8 cellular contexts compared by ENCODE assay signal in genomic region chr19:29486961-29487360, GRCh38. TPM values are rescaled to one million over a fixed set of nuclear protein-coding genes. Genes with fewer than 3 reads are reported as not detected.
"Had no signal": no experiment of that assay in that cellular context is flagged by ENCODE, and none has a peak within 500 bp of the region (broad histone marks: within the 10 kb centered on the region; RNA-seq: fewer than 3 reads in every experiment).

No MANE protein-coding gene starts in this region.

RNA-seq across cellular contexts. Expression of gene VSTM2B, which starts 38.8 kb away (rescaled TPM):
- total RNA-seq: LHCN-M2, MCF 10A, NCI-H460, PC-3, Peyer's patch, Right ventricle myocardium superior, SJSA1 had no signal
- polyA plus RNA-seq: SK-N-SH had no signal
